ENCODE assay signal across 1 cellular context in the genomic region with DNA sequence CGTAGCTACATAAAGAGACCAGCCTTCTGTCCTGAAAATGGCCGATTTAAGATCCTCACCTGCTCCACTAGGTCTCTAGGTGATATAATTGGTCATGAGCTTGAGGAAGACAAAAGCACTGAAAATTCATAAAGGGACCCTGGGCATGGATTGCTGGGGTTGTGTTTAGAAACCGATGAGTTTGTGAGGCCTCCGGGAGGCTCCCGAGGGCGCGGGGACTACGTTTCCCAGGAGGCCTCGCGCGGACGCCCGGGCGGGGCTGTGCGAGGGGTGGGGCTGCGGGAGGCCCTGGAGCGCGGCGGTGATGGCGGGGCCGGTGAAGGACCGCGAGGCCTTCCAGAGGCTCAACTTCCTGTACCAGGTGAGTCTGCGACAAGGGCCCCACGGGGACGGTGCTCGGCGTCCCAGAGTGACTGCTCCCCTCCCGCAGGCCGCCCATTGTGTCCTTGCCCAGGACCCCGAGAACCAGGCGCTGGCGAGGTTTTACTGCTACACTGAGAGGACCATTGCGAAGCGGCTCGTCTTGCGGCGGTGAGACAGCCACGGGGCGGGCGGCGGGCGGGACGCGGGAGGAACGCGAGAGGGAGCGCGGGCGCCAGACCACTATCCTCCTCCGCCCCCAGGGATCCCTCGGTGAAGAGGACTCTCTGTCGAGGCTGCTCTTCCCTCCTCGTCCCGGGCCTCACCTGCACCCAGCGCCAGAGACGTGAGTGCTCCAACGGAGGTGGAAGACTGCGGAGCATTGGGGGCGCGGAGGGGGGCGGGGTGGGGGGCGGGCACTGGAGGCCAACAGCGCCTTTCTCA.
TF ChIP-seq lines count a peak whose summit lies in the region.

A gene (plus strand): TSS at position 289 of the 804 bp plus-strand sequence. CDS start 16 bp downstream, at position 305.

TF ChIP-seq in GM12878, 131 proteins besides CTCF, POLR2A, EP300 and RAD21 (continued from another document and continues in another):
- TF ChIP-seq, protein P1, sequence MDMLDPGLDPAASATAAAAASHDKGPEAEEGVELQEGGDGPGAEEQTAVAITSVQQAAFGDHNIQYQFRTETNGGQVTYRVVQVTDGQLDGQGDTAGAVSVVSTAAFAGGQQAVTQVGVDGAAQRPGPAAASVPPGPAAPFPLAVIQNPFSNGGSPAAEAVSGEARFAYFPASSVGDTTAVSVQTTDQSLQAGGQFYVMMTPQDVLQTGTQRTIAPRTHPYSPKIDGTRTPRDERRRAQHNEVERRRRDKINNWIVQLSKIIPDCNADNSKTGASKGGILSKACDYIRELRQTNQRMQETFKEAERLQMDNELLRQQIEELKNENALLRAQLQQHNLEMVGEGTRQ (IDR thresholded peaks at IDR 0.05; ENCODE audit: borderline replicate concordance, low read depth, low read length): no peak; the same call in 1 of the 2 replicates
- TF ChIP-seq RB1 (IDR thresholded peaks at IDR 0.05; ENCODE audit: borderline replicate concordance) (peak; percentile 86; the same call in 1 of the 2 replicates), ZNF274 (IDR thresholded peaks at IDR 0.05; ENCODE audit: insufficient read depth, insufficient read length) (no peak), BRCA1 (IDR thresholded peaks at IDR 0.05; ENCODE audit: low read depth, low read length) (no peak), ESRRA (IDR thresholded peaks at IDR 0.05; ENCODE audit: low read length) (no peak), WRNIP1 (IDR thresholded peaks at IDR 0.05; ENCODE audit: borderline replicate concordance, low read depth, low read length) (no peak), EZH2 (IDR thresholded peaks at IDR 0.05; ENCODE audit: borderline replicate concordance, control insufficient read depth, low read depth, low read length) (no peak), JUND (IDR thresholded peaks at IDR 0.05; ENCODE audit: low read depth, low read length) (no peak), SREBF1 (IDR thresholded peaks at IDR 0.05; ENCODE audit: low read length) (peak; percentile 68), CREB1 (IDR thresholded peaks at IDR 0.05; ENCODE audit: low read depth) (peak; percentile 60; the same call in 1 of the 2 replicates), NBN (IDR thresholded peaks at IDR 0.05) (peak; percentile 83; the same call in 1 of the 2 replicates), PAX5 (IDR thresholded peaks at IDR 0.05; ENCODE audit: borderline replicate concordance, low read depth, low read length) (no peak), TAF1 (IDR thresholded peaks at IDR 0.05; ENCODE audit: borderline replicate concordance, low read depth, low read length) (peak; percentile 93), MYC (IDR thresholded peaks at IDR 0.05; ENCODE audit: insufficient read depth, insufficient read length, insufficient replicate concordance, low read length, severe bottlenecking) (peak; percentile 52), POLR2AphosphoS2 (IDR thresholded peaks at IDR 0.05; ENCODE audit: low read depth, low read length) (peak; percentile 92), STAT1 (conservative IDR thresholded peaks at IDR 0.05) (no peak), LARP7 (IDR thresholded peaks at IDR 0.05) (peak; percentile 77), POLR2AphosphoS5 (IDR thresholded peaks at IDR 0.05; ENCODE audit: low read length) (peak; percentile 89), TCF12 (IDR thresholded peaks at IDR 0.05; ENCODE audit: low read depth, low read length) (no peak), STAT3 (IDR thresholded peaks at IDR 0.05; ENCODE audit: low read depth, low read length) (no peak), TARDBP (IDR thresholded peaks at IDR 0.05; ENCODE audit: borderline replicate concordance) (peak; percentile 75; the same call in 1 of the 2 replicates), ZNF384 (IDR thresholded peaks at IDR 0.05; ENCODE audit: borderline replicate concordance, low read depth, low read length) (no peak), CHD1 (IDR thresholded peaks at IDR 0.05; ENCODE audit: low read depth, low read length) (no peak), HDAC6 (IDR thresholded peaks at IDR 0.05; ENCODE audit: unreplicated experiment) (no peak), RFX5 (IDR thresholded peaks at IDR 0.05; ENCODE audit: low read depth, low read length) (no peak)
- TF ChIP-seq, protein P2, sequence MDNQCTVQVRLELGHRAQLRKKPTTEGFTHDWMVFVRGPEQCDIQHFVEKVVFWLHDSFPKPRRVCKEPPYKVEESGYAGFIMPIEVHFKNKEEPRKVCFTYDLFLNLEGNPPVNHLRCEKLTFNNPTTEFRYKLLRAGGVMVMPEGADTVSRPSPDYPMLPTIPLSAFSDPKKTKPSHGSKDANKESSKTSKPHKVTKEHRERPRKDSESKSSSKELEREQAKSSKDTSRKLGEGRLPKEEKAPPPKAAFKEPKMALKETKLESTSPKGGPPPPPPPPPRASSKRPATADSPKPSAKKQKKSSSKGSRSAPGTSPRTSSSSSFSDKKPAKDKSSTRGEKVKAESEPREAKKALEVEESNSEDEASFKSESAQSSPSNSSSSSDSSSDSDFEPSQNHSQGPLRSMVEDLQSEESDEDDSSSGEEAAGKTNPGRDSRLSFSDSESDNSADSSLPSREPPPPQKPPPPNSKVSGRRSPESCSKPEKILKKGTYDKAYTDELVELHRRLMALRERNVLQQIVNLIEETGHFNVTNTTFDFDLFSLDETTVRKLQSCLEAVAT (IDR thresholded peaks at IDR 0.05): no peak
- TF ChIP-seq, protein P3, sequence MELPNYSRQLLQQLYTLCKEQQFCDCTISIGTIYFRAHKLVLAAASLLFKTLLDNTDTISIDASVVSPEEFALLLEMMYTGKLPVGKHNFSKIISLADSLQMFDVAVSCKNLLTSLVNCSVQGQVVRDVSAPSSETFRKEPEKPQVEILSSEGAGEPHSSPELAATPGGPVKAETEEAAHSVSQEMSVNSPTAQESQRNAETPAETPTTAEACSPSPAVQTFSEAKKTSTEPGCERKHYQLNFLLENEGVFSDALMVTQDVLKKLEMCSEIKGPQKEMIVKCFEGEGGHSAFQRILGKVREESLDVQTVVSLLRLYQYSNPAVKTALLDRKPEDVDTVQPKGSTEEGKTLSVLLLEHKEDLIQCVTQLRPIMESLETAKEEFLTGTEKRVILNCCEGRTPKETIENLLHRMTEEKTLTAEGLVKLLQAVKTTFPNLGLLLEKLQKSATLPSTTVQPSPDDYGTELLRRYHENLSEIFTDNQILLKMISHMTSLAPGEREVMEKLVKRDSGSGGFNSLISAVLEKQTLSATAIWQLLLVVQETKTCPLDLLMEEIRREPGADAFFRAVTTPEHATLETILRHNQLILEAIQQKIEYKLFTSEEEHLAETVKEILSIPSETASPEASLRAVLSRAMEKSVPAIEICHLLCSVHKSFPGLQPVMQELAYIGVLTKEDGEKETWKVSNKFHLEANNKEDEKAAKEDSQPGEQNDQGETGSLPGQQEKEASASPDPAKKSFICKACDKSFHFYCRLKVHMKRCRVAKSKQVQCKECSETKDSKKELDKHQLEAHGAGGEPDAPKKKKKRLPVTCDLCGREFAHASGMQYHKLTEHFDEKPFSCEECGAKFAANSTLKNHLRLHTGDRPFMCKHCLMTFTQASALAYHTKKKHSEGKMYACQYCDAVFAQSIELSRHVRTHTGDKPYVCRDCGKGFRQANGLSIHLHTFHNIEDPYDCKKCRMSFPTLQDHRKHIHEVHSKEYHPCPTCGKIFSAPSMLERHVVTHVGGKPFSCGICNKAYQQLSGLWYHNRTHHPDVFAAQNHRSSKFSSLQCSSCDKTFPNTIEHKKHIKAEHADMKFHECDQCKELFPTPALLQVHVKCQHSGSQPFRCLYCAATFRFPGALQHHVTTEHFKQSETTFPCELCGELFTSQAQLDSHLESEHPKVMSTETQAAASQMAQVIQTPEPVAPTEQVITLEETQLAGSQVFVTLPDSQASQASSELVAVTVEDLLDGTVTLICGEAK (IDR thresholded peaks at IDR 0.05; ENCODE audit: borderline replicate concordance): peak; percentile 29; the same call in 1 of the 2 replicates
- TF ChIP-seq, protein P4, sequence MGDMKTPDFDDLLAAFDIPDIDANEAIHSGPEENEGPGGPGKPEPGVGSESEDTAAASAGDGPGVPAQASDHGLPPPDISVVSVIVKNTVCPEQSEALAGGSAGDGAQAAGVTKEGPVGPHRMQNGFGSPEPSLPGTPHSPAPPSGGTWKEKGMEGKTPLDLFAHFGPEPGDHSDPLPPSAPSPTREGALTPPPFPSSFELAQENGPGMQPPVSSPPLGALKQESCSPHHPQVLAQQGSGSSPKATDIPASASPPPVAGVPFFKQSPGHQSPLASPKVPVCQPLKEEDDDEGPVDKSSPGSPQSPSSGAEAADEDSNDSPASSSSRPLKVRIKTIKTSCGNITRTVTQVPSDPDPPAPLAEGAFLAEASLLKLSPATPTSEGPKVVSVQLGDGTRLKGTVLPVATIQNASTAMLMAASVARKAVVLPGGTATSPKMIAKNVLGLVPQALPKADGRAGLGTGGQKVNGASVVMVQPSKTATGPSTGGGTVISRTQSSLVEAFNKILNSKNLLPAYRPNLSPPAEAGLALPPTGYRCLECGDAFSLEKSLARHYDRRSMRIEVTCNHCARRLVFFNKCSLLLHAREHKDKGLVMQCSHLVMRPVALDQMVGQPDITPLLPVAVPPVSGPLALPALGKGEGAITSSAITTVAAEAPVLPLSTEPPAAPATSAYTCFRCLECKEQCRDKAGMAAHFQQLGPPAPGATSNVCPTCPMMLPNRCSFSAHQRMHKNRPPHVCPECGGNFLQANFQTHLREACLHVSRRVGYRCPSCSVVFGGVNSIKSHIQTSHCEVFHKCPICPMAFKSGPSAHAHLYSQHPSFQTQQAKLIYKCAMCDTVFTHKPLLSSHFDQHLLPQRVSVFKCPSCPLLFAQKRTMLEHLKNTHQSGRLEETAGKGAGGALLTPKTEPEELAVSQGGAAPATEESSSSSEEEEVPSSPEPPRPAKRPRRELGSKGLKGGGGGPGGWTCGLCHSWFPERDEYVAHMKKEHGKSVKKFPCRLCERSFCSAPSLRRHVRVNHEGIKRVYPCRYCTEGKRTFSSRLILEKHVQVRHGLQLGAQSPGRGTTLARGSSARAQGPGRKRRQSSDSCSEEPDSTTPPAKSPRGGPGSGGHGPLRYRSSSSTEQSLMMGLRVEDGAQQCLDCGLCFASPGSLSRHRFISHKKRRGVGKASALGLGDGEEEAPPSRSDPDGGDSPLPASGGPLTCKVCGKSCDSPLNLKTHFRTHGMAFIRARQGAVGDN (IDR thresholded peaks at IDR 0.05): peak; percentile 72
- TF ChIP-seq, protein P5, sequence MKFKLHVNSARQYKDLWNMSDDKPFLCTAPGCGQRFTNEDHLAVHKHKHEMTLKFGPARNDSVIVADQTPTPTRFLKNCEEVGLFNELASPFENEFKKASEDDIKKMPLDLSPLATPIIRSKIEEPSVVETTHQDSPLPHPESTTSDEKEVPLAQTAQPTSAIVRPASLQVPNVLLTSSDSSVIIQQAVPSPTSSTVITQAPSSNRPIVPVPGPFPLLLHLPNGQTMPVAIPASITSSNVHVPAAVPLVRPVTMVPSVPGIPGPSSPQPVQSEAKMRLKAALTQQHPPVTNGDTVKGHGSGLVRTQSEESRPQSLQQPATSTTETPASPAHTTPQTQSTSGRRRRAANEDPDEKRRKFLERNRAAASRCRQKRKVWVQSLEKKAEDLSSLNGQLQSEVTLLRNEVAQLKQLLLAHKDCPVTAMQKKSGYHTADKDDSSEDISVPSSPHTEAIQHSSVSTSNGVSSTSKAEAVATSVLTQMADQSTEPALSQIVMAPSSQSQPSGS (IDR thresholded peaks at IDR 0.05; ENCODE audit: low read length): no peak
- TF ChIP-seq, protein P6, sequence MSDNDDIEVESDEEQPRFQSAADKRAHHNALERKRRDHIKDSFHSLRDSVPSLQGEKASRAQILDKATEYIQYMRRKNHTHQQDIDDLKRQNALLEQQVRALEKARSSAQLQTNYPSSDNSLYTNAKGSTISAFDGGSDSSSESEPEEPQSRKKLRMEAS (IDR thresholded peaks at IDR 0.05; ENCODE audit: low read depth, low read length): peak; percentile 46; the same call in 1 of the 2 replicates
- TF ChIP-seq, protein P7, sequence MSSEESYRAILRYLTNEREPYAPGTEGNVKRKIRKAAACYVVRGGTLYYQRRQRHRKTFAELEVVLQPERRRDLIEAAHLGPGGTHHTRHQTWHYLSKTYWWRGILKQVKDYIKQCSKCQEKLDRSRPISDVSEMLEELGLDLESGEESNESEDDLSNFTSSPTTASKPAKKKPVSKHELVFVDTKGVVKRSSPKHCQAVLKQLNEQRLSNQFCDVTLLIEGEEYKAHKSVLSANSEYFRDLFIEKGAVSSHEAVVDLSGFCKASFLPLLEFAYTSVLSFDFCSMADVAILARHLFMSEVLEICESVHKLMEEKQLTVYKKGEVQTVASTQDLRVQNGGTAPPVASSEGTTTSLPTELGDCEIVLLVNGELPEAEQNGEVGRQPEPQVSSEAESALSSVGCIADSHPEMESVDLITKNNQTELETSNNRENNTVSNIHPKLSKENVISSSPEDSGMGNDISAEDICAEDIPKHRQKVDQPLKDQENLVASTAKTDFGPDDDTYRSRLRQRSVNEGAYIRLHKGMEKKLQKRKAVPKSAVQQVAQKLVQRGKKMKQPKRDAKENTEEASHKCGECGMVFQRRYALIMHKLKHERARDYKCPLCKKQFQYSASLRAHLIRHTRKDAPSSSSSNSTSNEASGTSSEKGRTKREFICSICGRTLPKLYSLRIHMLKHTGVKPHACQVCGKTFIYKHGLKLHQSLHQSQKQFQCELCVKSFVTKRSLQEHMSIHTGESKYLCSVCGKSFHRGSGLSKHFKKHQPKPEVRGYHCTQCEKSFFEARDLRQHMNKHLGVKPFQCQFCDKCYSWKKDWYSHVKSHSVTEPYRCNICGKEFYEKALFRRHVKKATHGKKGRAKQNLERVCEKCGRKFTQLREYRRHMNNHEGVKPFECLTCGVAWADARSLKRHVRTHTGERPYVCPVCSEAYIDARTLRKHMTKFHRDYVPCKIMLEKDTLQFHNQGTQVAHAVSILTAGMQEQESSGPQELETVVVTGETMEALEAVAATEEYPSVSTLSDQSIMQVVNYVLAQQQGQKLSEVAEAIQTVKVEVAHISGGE (CRISPR knock-in tag; IDR thresholded peaks at IDR 0.05): no peak
- TF ChIP-seq, protein P8, sequence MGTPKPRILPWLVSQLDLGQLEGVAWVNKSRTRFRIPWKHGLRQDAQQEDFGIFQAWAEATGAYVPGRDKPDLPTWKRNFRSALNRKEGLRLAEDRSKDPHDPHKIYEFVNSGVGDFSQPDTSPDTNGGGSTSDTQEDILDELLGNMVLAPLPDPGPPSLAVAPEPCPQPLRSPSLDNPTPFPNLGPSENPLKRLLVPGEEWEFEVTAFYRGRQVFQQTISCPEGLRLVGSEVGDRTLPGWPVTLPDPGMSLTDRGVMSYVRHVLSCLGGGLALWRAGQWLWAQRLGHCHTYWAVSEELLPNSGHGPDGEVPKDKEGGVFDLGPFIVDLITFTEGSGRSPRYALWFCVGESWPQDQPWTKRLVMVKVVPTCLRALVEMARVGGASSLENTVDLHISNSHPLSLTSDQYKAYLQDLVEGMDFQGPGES (IDR thresholded peaks at IDR 0.05): no peak
- TF ChIP-seq, protein P9, sequence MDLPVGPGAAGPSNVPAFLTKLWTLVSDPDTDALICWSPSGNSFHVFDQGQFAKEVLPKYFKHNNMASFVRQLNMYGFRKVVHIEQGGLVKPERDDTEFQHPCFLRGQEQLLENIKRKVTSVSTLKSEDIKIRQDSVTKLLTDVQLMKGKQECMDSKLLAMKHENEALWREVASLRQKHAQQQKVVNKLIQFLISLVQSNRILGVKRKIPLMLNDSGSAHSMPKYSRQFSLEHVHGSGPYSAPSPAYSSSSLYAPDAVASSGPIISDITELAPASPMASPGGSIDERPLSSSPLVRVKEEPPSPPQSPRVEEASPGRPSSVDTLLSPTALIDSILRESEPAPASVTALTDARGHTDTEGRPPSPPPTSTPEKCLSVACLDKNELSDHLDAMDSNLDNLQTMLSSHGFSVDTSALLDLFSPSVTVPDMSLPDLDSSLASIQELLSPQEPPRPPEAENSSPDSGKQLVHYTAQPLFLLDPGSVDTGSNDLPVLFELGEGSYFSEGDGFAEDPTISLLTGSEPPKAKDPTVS (IDR thresholded peaks at IDR 0.05; ENCODE audit: low read depth, low read length): no peak
